ENCODE assay signal across 10 cellular contexts in genomic region chr12:122830517-122831214, GRCh38. TPM values are rescaled to one million over a fixed set of nuclear protein-coding genes. Genes with fewer than 3 reads are reported as not detected.
DNase-seq lines count a peak whose midpoint lies in the region; TF ChIP-seq lines count a peak whose summit lies in the region.
"Had no signal": no experiment of that assay in that cellular context is flagged by ENCODE, and none has a peak within 500 bp of the region (broad histone marks: within the 10 kb centered on the region; RNA-seq: fewer than 3 reads in every experiment).

No MANE protein-coding gene starts in this region.

- 74 to 79% methylated on average over 7 of the region's 7 CpGs for WGBS in thyroid gland, 2 donors

- TF ChIP-seq CTCF in thyroid gland (IDR thresholded peaks at IDR 0.05), result no peak

- intact Hi-C loops in thyroid gland (cut with DNase I), result no loop called here

- H3K27me3 ChIP-seq in thyroid gland, result no peaks in the 10 kb centered on the region

- H3K36me3 ChIP-seq in thyroid gland, result no peaks in the 10 kb centered on the region
- H3K36me3 ChIP-seq: BE2C had no signal

- TF ChIP-seq POLR2A in thyroid gland (IDR thresholded peaks at IDR 0.05), result no peak

- peaks cover 5% of the 10 kb centered on the region in 2 donors for H3K4me1 ChIP-seq in thyroid gland
- H3K4me1 ChIP-seq: BE2C had no signal

- no peaks in the 10 kb centered on the region for H3K9me3 ChIP-seq in thyroid gland
- H3K9me3 ChIP-seq: BE2C had no signal

- no peak overlapping the region for H3K4me3 ChIP-seq in thyroid gland (replicated peaks in 1 of 3)

- H3K27ac ChIP-seq in thyroid gland, result no peak overlapping the region

- peak; percentile 77 for DNase-seq in A172 (ENCODE audit: low spot score)
- peak; percentile 96 for DNase-seq in HCEC 1CT
- peak; percentile 80 for DNase-seq in SW480 (ENCODE audit: low spot score)
- DNase-seq in hepatic stellate cell (ENCODE audit: low spot score), result peak; percentile 66
- DNase-seq in thyroid gland, result no peak
- no peak for DNase-seq in NCI-H345 (lab: John Stamatoyannopoulos, UW)
- DNase-seq in retina, result no peak
- no peak for DNase-seq in T1000 (lab: John Stamatoyannopoulos, UW)
- DNase-seq: BE2C, NCI-H446 had no signal

RNA-seq across cellular contexts. Expression of gene HIP1R, which starts 4.6 kb away (rescaled TPM):
- 19.1 and 22.4 TPM in 2 replicates for total RNA-seq in A172 (2014; rRNA removed; shearing (Covaris generic))
- 10 to 100 TPM; 50.2 to 92.7 (median 56.2) TPM for total RNA-seq in thyroid gland

RNA-seq across cellular contexts. Expression of gene CCDC62, which starts 56.3 kb away (rescaled TPM):
- 0.16 TPM in 1 of 2 replicates, not detected in the other for total RNA-seq in A172 (2014; rRNA removed; shearing (Covaris generic))
- under 1 TPM; 0.21 to 0.81 (median 0.23) TPM for total RNA-seq in thyroid gland

Comparison
In these comparisons a context has a peak if more than half of its experiments do, and no peak if none do; other contexts are left out.
1. DNase-seq: peak in A172 (single experiment), HCEC 1CT (single experiment), SW480 (single experiment) and hepatic stellate cell (single experiment); none in thyroid gland (0 of 2), NCI-H345 (single experiment), retina (single experiment) and T1000 (single experiment).